In the genomic region with DNA sequence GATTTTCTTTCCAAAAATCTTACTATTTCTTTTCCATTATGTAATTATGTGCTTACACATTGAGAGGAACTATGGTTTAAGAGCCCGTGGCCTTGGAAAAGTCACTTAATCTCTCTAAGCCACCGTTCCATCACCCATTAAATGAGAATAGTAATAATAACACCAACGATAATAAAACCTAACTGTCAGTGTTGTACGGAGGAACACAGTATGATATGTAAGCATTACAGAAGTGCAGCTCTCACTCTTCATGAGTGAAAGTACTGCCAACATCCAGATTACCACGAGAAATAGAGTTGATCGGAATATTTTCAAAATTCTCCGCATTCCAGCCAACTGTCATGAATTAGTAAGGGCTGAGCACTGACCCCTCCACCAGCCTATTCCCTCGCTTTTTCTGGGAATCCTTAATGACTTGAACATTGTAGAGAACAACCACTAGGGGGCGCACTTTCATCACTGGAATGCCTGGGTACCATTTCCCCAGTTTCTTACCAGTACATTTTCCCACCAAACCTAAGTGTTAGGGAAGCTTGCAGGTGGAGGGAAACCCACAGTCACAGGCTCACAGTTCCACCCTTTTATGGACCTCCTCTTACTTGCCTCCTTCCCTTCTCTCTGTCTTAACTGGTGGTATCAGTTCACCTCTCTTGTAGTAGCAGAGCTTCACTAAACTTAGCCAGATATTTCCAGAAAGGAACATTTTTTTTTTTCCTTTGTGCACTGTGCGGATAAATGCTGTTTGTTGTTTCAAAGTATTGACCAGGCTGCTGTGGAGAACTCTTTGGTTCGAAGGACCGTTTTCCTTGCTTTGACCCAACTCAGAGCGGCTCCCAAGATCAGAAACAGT, we compare ENCODE assay signal across 8 cellular contexts. TPM values are rescaled to one million over a fixed set of nuclear protein-coding genes. Genes with fewer than 3 reads are reported as not detected.
A peak's percentile ranks its signal among the peaks of the same experiment; 100 is the strongest.
DNase-seq lines count a peak whose midpoint lies in the region; ATAC-seq and TF ChIP-seq lines count a peak whose summit lies in the region.

No MANE protein-coding gene starts in this region.

- TF ChIP-seq CTCF in heart left ventricle (IDR thresholded peaks at IDR 0.05), result peak; percentile 44 to 83 (median 63)
- peak; percentile 56 for TF ChIP-seq CTCF in WERI-Rb-1 (IDR thresholded peaks at IDR 0.05; ENCODE audit: low read depth, low read length)
- TF ChIP-seq CTCF in natural killer cell (IDR thresholded peaks at IDR 0.05), result peak; percentile 86

- H3K27ac Mint-ChIP-seq in effector memory CD8-positive, alpha-beta T cell, result no peak overlapping the region
- H3K27ac Mint-ChIP-seq in natural killer cell, result no peak overlapping the region

- no peak for TF ChIP-seq POLR2A in heart left ventricle (IDR thresholded peaks at IDR 0.05)

- peaks cover 4 to 5% of the 10 kb centered on the region in 2 donors for H3K4me1 Mint-ChIP-seq in effector memory CD8-positive, alpha-beta T cell (ENCODE audit: low read depth in 2 of 2)
- H3K4me1 Mint-ChIP-seq in natural killer cell, result peaks cover 0 to 5% of the 10 kb centered on the region in 2 donors

- no peak overlapping the region for H3K4me3 Mint-ChIP-seq in effector memory CD8-positive, alpha-beta T cell
- no peak overlapping the region for H3K4me3 Mint-ChIP-seq in natural killer cell

- H3K36me3 ChIP-seq in heart left ventricle (no peaks in the 10 kb centered on the region), WERI-Rb-1 (no peaks in the 10 kb centered on the region)

- H3K9me3 ChIP-seq in heart left ventricle (no peaks in the 10 kb centered on the region), WERI-Rb-1 (ENCODE audit: severe bottlenecking) (no peaks in the 10 kb centered on the region)

- H3K27me3 ChIP-seq in heart left ventricle (peaks cover 0 to 46% (median 7%) of the 10 kb centered on the region in 9 donors), WERI-Rb-1 (ENCODE audit: insufficient read depth, low read depth, severe bottlenecking) (no peaks in the 10 kb centered on the region)

- no peak overlapping the region for H3K27ac ChIP-seq in heart left ventricle
- no peak overlapping the region for H3K27ac ChIP-seq in WERI-Rb-1

- DNase-seq in heart left ventricle, result peak in 1 of 5 donors; percentile 29
- no peak for DNase-seq in Right ventricle myocardium inferior (ENCODE audit: missing footprints)
- DNase-seq in NCI-H1092 (lab: John Stamatoyannopoulos, UW), result peak; percentile 34
- DNase-seq in WERI-Rb-1, result peak; percentile 81
- peak; percentile 18 to 34 (median 32) for DNase-seq in effector memory CD8-positive, alpha-beta T cell
- peak; percentile 24 for DNase-seq in natural killer cell

- peaks cover 4 to 35% of the 10 kb centered on the region in 2 donors for H3K27me3 Mint-ChIP-seq in effector memory CD8-positive, alpha-beta T cell
- H3K27me3 Mint-ChIP-seq in natural killer cell (ENCODE audit: low read depth in 2 of 2), result peaks cover 9 to 17% of the 10 kb centered on the region in 2 donors

- WGBS in heart left ventricle, 4 donors, result 42 to 46% (median 43%) methylated on average over 13 of the region's 13 CpGs

- H3K4me3 ChIP-seq in heart left ventricle (no peak overlapping the region), WERI-Rb-1 (ENCODE audit: low read depth, low read length) (peak overlapping the region; percentile 15; the same call in 1 of the 2 replicates)

- ATAC-seq in heart left ventricle (no peak), Right ventricle myocardium inferior (no peak), natural killer cell (peak in 2 of 3 donors; percentile 50 to 54), GM19467 (IDR thresholded peaks at IDR 0.05; ENCODE audit: unreplicated experiment) (no peak), GM19463 (IDR thresholded peaks at IDR 0.05; ENCODE audit: unreplicated experiment) (no peak)
- no peak for ATAC-seq in effector memory CD8-positive, alpha-beta T cell (replicated peaks)

- intact Hi-C loops in heart left ventricle (cut with DNase I), result loop anchor here in 2 of 10 donors (2.0 to 5.0 kb wide), 2 partner anchors 150 to 152 kb away; no protein-coding TSS in a partner anchor
- intact Hi-C loops in Right ventricle myocardium inferior (cut with DNase I), result loop anchor here (10.0 kb wide), 1 partner anchor 144 kb away; no protein-coding TSS in a partner anchor
- intact Hi-C loops in natural killer cell (cut with micrococcal nuclease), result loop anchor here (1.0 kb wide), 1 partner anchor 151 kb away; no protein-coding TSS in a partner anchor

- H3K4me1 ChIP-seq in heart left ventricle, result no peaks in the 10 kb centered on the region

- no peaks in the 10 kb centered on the region for H3K9me3 Mint-ChIP-seq in effector memory CD8-positive, alpha-beta T cell
- no peaks in the 10 kb centered on the region for H3K9me3 Mint-ChIP-seq in natural killer cell

- no peaks in the 10 kb centered on the region for H3K36me3 Mint-ChIP-seq in effector memory CD8-positive, alpha-beta T cell (ENCODE audit: insufficient read depth)
- no peaks in the 10 kb centered on the region for H3K36me3 Mint-ChIP-seq in natural killer cell

RNA-seq across cellular contexts. Expression of gene NKX2-3, which starts 27.8 kb away (rescaled TPM):
- total RNA-seq in heart left ventricle (not detected), Right ventricle myocardium inferior (not detected), natural killer cell (not detected)
- not detected for polyA plus RNA-seq in heart left ventricle

RNA-seq across cellular contexts. Expression of gene SLC25A28, which starts 59.7 kb away (rescaled TPM):
- total RNA-seq in heart left ventricle, result 10 to 100 TPM; 15.3 to 43.3 (median 32.2) TPM
- polyA plus RNA-seq in heart left ventricle, result 10 to 100 TPM; 34.7 to 56.3 TPM
- total RNA-seq in Right ventricle myocardium inferior, result 38.2 TPM
- 10 to 100 TPM; 73.0 to 83.6 (median 75.3) TPM for total RNA-seq in natural killer cell

Comparison
In these comparisons a context has a peak if more than half of its experiments do, and no peak if none do; other contexts are left out.
1. ATAC-seq: peak in natural killer cell (2 of 3); none in heart left ventricle (0 of 4), Right ventricle myocardium inferior (single experiment), effector memory CD8-positive, alpha-beta T cell (single experiment), GM19467 (single experiment) and GM19463 (single experiment).
2. Peak in every context shown above with its lines, with median percentiles within 50 percentile points of each other: CTCF ChIP-seq.